Comparison of ENCODE assay signal across 21 cellular contexts in the genomic region with DNA sequence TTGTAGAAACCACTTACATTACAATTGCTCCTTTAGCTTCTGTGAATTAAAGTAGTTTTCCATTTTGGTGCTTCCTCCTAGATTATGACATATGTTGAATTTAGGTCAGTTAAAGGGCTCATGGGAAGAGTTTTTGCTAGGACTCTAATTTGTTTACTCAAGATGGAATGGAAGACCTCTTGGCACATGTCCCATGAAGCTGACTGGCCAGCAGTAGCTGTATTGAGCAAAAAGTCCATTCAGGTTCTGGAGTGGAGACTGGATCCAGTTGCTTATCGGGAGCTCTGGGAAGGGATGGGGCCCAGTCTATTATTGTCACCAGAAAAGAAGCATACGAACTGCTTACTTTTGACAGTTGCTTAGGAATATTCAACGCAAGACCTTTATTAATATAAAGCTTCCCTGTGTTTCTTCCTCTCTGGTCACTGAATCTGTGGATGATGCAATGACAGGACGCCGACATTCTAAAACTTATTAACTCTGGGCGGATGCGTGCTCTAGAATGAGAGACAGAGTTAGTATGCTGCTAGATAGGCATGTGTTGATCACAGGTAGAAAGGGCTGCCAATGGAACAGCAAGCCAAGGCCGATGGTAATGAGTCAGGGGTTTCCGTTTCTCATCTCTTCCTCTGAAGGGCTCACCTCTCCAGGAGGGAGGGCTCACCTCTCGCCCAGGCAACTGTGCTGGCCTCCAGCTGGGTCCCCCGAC.
DNase-seq lines count a peak whose midpoint lies in the region; ATAC-seq and TF ChIP-seq lines count a peak whose summit lies in the region.
"Had no signal": no experiment of that assay in that cellular context is flagged by ENCODE, and none has a peak within 500 bp of the region (broad histone marks: within the 10 kb centered on the region; RNA-seq: fewer than 3 reads in every experiment).

No MANE protein-coding gene starts in this region.

- peak; percentile 19 to 54 for ATAC-seq in activated T-cell treated with anti-CD3 and anti-CD28 coated beads, Interleukin-2, amount 50 U/mL, for 72 hours (replicated peaks in 1 of 2)
- peak; percentile 49 for ATAC-seq in stimulated activated naive CD8-positive, alpha-beta T cell treated with anti-CD3 and anti-CD28 coated beads, Interleukin-15, Interleukin-2, amounts not matched to agents 100 U/mL and 50 U/mL, for 24 hours

- H3K36me3 Mint-ChIP-seq in activated T-cell treated with anti-CD3 and anti-CD28 coated beads, Interleukin-2, amount 50 U/mL, for 72 hours (ENCODE audit: insufficient read depth in 2 of 2): no peaks in the 10 kb centered on the region
- H3K36me3 Mint-ChIP-seq in activated T-cell treated with anti-CD3 and anti-CD28 coated beads, Interleukin-2, amount 50 U/mL, for 24 hours (ENCODE audit: low read depth): no peaks in the 10 kb centered on the region
- H3K36me3 Mint-ChIP-seq: IgD-negative memory B cell had no signal

- in situ Hi-C loops in G401 (cut with HindIII; ENCODE audit: low sequenced_read_pairs): no loop called here

- H3K27ac Mint-ChIP-seq in activated T-cell treated with anti-CD3 and anti-CD28 coated beads, Interleukin-2, amount 50 U/mL, for 72 hours: no peak overlapping the region
- no peak overlapping the region for H3K27ac Mint-ChIP-seq in activated T-cell treated with anti-CD3 and anti-CD28 coated beads, Interleukin-2, amount 50 U/mL, for 24 hours
- H3K27ac Mint-ChIP-seq: activated CD4-positive, alpha-beta T cell treated with anti-CD3 and anti-CD28 coated beads, Interleukin-2, amount 10 ng/mL, durations not matched to agents 7 days and 5 days; H9; IgD-negative memory B cell; nephron had no signal

- H3K4me1 Mint-ChIP-seq in activated T-cell treated with anti-CD3 and anti-CD28 coated beads, Interleukin-2, amount 50 U/mL, for 72 hours (ENCODE audit: low read depth): peaks cover 11% of the 10 kb centered on the region
- peaks cover 4% of the 10 kb centered on the region for H3K4me1 Mint-ChIP-seq in activated T-cell treated with anti-CD3 and anti-CD28 coated beads, Interleukin-2, amount 50 U/mL, for 24 hours (ENCODE audit: low read depth)
- H3K4me1 Mint-ChIP-seq: activated CD4-positive, alpha-beta T cell treated with anti-CD3 and anti-CD28 coated beads, Interleukin-2, amount 10 ng/mL, durations not matched to agents 7 days and 5 days; IgD-negative memory B cell had no signal

- H3K4me3 ChIP-seq in epithelial cell of proximal tubule (ENCODE audit: low read depth, low read length): no peak overlapping the region
- H3K4me3 ChIP-seq: adrenal gland, dorsolateral prefrontal cortex, prostate gland, testis had no signal

- peak in 1 of 2 donors; percentile 2 for DNase-seq in activated T-cell treated with anti-CD3 and anti-CD28 coated beads, Interleukin-2, amount 50 U/mL, for 72 hours
- DNase-seq in activated T-cell treated with anti-CD3 and anti-CD28 coated beads, Interleukin-2, amount 50 U/mL, for 24 hours: no peak
- DNase-seq in epithelial cell of proximal tubule (ENCODE audit: low read depth) (peak; percentile 32), hepatic stellate cell (ENCODE audit: low spot score) (peak; percentile 7), KG1 (lab: John Stamatoyannopoulos, UW) (no peak), NCI-H1694 treated with DMSO at 0.1 percent for 48 hours (lab: John Stamatoyannopoulos, UW) (no peak), G401 (ENCODE audit: low spot score) (no peak)
- no peak for DNase-seq in stimulated activated naive CD8-positive, alpha-beta T cell treated with anti-CD3 and anti-CD28 coated beads, Interleukin-15, Interleukin-2, amounts not matched to agents 100 U/mL and 50 U/mL, for 24 hours
- DNase-seq: activated CD4-positive, alpha-beta T cell treated with anti-CD3 and anti-CD28 coated beads, Interleukin-2, amount 10 ng/mL, durations not matched to agents 7 days and 5 days; activated effector memory CD4-positive, alpha-beta T cell treated with anti-CD3 and anti-CD28 coated beads, Interleukin-2, amount 50 U/mL, for 16 hours; dorsolateral prefrontal cortex; GDM1; H9; islet precursor cell; mesendoderm; NCI-H2081 treated with DMSO at 0.1 percent for 48 hours; testis had no signal

- peaks cover 1 to 2% of the 10 kb centered on the region in 2 donors for H3K9me3 Mint-ChIP-seq in activated T-cell treated with anti-CD3 and anti-CD28 coated beads, Interleukin-2, amount 50 U/mL, for 72 hours
- no peaks in the 10 kb centered on the region for H3K9me3 Mint-ChIP-seq in activated T-cell treated with anti-CD3 and anti-CD28 coated beads, Interleukin-2, amount 50 U/mL, for 24 hours
- H3K9me3 Mint-ChIP-seq: activated CD4-positive, alpha-beta T cell treated with anti-CD3 and anti-CD28 coated beads, Interleukin-2, amount 10 ng/mL, durations not matched to agents 7 days and 5 days; H9; nephron had no signal

- TF ChIP-seq CTCF in epithelial cell of proximal tubule (conservative IDR thresholded peaks at IDR 0.05; ENCODE audit: low read depth, low read length): no peak

- H3K27me3 Mint-ChIP-seq in activated T-cell treated with anti-CD3 and anti-CD28 coated beads, Interleukin-2, amount 50 U/mL, for 72 hours (ENCODE audit: low read depth): peaks cover 11% of the 10 kb centered on the region
- H3K27me3 Mint-ChIP-seq in activated T-cell treated with anti-CD3 and anti-CD28 coated beads, Interleukin-2, amount 50 U/mL, for 24 hours: no peaks in the 10 kb centered on the region
- H3K27me3 Mint-ChIP-seq: activated CD4-positive, alpha-beta T cell treated with anti-CD3 and anti-CD28 coated beads, Interleukin-2, amount 10 ng/mL, durations not matched to agents 7 days and 5 days; IgD-negative memory B cell had no signal

- no peak overlapping the region for H3K4me3 Mint-ChIP-seq in activated T-cell treated with anti-CD3 and anti-CD28 coated beads, Interleukin-2, amount 50 U/mL, for 72 hours
- no peak overlapping the region for H3K4me3 Mint-ChIP-seq in activated T-cell treated with anti-CD3 and anti-CD28 coated beads, Interleukin-2, amount 50 U/mL, for 24 hours
- H3K4me3 Mint-ChIP-seq: activated CD4-positive, alpha-beta T cell treated with anti-CD3 and anti-CD28 coated beads, Interleukin-2, amount 10 ng/mL, durations not matched to agents 7 days and 5 days; H9; IgD-negative memory B cell; nephron had no signal

Comparison
In these comparisons a context has a peak if more than half of its experiments do, and no peak if none do; other contexts are left out.
1. DNase-seq: peak in epithelial cell of proximal tubule (single experiment) and hepatic stellate cell (single experiment); none in activated T-cell treated with anti-CD3 and anti-CD28 coated beads, Interleukin-2, amount 50 U/mL, for 24 hours (single experiment), stimulated activated naive CD8-positive, alpha-beta T cell treated with anti-CD3 and anti-CD28 coated beads, Interleukin-15, Interleukin-2, amounts not matched to agents 100 U/mL and 50 U/mL, for 24 hours (single experiment), KG1 (single experiment), NCI-H1694 treated with DMSO at 0.1 percent for 48 hours (single experiment) and G401 (single experiment).